In the genomic region with DNA sequence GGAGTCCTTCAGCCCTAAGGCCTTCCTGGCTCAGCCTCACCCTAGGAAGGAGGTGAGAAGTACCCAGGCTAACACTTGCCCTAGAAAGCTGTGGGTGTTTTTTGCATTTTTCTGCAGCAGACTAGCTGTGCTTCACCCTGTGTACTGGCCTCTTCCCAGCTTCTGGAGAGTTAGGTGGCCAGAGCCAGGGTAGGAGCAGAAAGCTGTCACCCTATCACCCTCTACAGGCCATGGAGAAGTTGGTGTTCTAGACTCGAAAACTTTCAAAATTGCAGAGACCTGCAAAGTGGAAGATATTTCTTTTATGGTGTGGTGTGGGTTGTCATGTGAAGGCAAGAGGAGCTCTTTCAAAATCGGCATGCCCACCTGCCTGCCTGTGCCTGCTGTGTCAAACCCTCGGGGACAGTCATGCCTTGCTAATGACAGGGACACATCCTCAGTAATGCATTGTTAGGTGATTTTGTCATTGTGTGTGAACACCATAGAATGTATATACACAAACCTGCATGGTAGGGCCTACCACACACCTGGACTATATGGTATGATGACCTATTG, we compare ENCODE assay signal across 17 cellular contexts. TPM values are rescaled to one million over a fixed set of nuclear protein-coding genes. Genes with fewer than 3 reads are reported as not detected.
DNase-seq lines count a peak whose midpoint lies in the region; ATAC-seq, FAIRE-seq and TF ChIP-seq lines count a peak whose summit lies in the region.
"Had no signal": no experiment of that assay in that cellular context is flagged by ENCODE, and none has a peak within 500 bp of the region (broad histone marks: within the 10 kb centered on the region; RNA-seq: fewer than 3 reads in every experiment).

No MANE protein-coding gene starts in this region.

- H3K4me3 Mint-ChIP-seq in stimulated activated naive CD8-positive, alpha-beta T cell treated with anti-CD3 and anti-CD28 coated beads, Interleukin-15, amount 100 ng/mL, for 72 hours = no peak overlapping the region
- H3K4me3 Mint-ChIP-seq: natural killer cell treated with Interleukin-12 subunit alpha and Interleukin-12 subunit beta and Interleukin-15 and Interleukin-18, amount 100 ng/mL, for 72 hours; T-helper 17 cell had no signal

- no peaks in the 10 kb centered on the region for H3K27me3 Mint-ChIP-seq in stimulated activated naive CD8-positive, alpha-beta T cell treated with anti-CD3 and anti-CD28 coated beads, Interleukin-15, amount 100 ng/mL, for 72 hours
- H3K27me3 Mint-ChIP-seq: natural killer cell treated with Interleukin-12 subunit alpha and Interleukin-12 subunit beta and Interleukin-15 and Interleukin-18, amount 100 ng/mL, for 72 hours; T-helper 17 cell had no signal

- H3F3A ChIP-seq in PC-9 (ENCODE audit: insufficient read depth, low read depth) = no peaks in the 10 kb centered on the region

- no peaks in the 10 kb centered on the region for H3K27me3 ChIP-seq in PC-9 (ENCODE audit: insufficient read depth, low read depth)

- no peaks in the 10 kb centered on the region for H3K4me1 ChIP-seq in PC-9 (replicated peaks; ENCODE audit: insufficient read depth)
- H3K4me1 ChIP-seq: lower lobe of right lung had no signal

- H3K27ac ChIP-seq in PC-9 = no peak overlapping the region
- H3K27ac ChIP-seq: lower lobe of right lung had no signal

- BruUV-seq in PC-9 (replicated peaks; lab: Mats Ljungman, UMichigan) = no TSS peak

- H3K27ac Mint-ChIP-seq in stimulated activated naive CD8-positive, alpha-beta T cell treated with anti-CD3 and anti-CD28 coated beads, Interleukin-15, amount 100 ng/mL, for 72 hours = peak overlapping the region in 1 of 2 donors; percentile 19
- H3K27ac Mint-ChIP-seq: natural killer cell treated with Interleukin-12 subunit alpha and Interleukin-12 subunit beta and Interleukin-15 and Interleukin-18, amount 100 ng/mL, for 72 hours; T-helper 17 cell had no signal

- no peaks in the 10 kb centered on the region for H3K9me3 ChIP-seq in PC-9 (ENCODE audit: insufficient read depth, low read depth)
- H3K9me3 ChIP-seq: lower lobe of right lung had no signal

- H3K9me3 Mint-ChIP-seq in stimulated activated naive CD8-positive, alpha-beta T cell treated with anti-CD3 and anti-CD28 coated beads, Interleukin-15, amount 100 ng/mL, for 72 hours = no peaks in the 10 kb centered on the region
- H3K9me3 Mint-ChIP-seq: natural killer cell treated with Interleukin-12 subunit alpha and Interleukin-12 subunit beta and Interleukin-15 and Interleukin-18, amount 100 ng/mL, for 72 hours had no signal

- no peak for TF ChIP-seq POLR2A in H54 (IDR thresholded peaks at IDR 0.05; ENCODE audit: low read depth, low read length)

- no peaks in the 10 kb centered on the region for H3K9me2 ChIP-seq in PC-9 (ENCODE audit: insufficient read depth)

- no peak overlapping the region for H3K4me3 ChIP-seq in PC-9
- H3K4me3 ChIP-seq: lower lobe of right lung had no signal

- POLR2A ChIA-PET in PC-9 (lab: Charles Lee; ENCODE audit: unreplicated experiment) = no interaction called here

- H3K79me2 ChIP-seq in PC-9 (ENCODE audit: low read depth) = no peaks in the 10 kb centered on the region

- intact Hi-C loops in PC-9 (cut with micrococcal nuclease; ENCODE audit: unreplicated experiment) = no loop called here

- H3K36me3 ChIP-seq in PC-9 (ENCODE audit: low read depth) = no peaks in the 10 kb centered on the region

- H3K4me1 Mint-ChIP-seq in stimulated activated naive CD8-positive, alpha-beta T cell treated with anti-CD3 and anti-CD28 coated beads, Interleukin-15, amount 100 ng/mL, for 72 hours = no peaks in the 10 kb centered on the region

- CTCF ChIA-PET in PC-9 (lab: Charles Lee) = no interaction called here

- H2AFZ ChIP-seq in PC-9 = no peak overlapping the region

- peak; percentile 24; the same call in 1 of the 2 replicates for TF ChIP-seq CTCF in PC-9 (conservative IDR thresholded peaks at IDR 0.05)

- peak; percentile 28 for ATAC-seq in stimulated activated naive CD8-positive, alpha-beta T cell treated with anti-CD3 and anti-CD28 coated beads, Interleukin-15, Interleukin-2, amounts not matched to agents 100 U/mL and 50 U/mL, for 24 hours
- no peak for ATAC-seq in stimulated activated naive CD8-positive, alpha-beta T cell treated with anti-CD3 and anti-CD28 coated beads, Interleukin-15, amount 100 ng/mL, for 72 hours
- ATAC-seq in left lobe of liver = peak; percentile 26
- ATAC-seq: lower lobe of right lung; natural killer cell treated with Interleukin-12 subunit alpha and Interleukin-12 subunit beta and Interleukin-15 and Interleukin-18, amount 100 ng/mL, for 72 hours; T-helper 17 cell had no signal

- H3K4me2 ChIP-seq in PC-9 = no peak overlapping the region

- H4K20me1 ChIP-seq in PC-9 (ENCODE audit: insufficient read depth) = no peaks in the 10 kb centered on the region

- DNase-seq in stimulated activated naive CD8-positive, alpha-beta T cell treated with anti-CD3 and anti-CD28 coated beads, Interleukin-15, Interleukin-2, amounts not matched to agents 100 U/mL and 50 U/mL, for 24 hours = no peak
- DNase-seq in stimulated activated naive CD8-positive, alpha-beta T cell treated with anti-CD3 and anti-CD28 coated beads, Interleukin-15, amount 100 ng/mL, for 72 hours = no peak
- peak in 1 of 2 experiments; percentile 40 for DNase-seq in PC-9
- DNase-seq in left lobe of liver (ENCODE audit: low spot score) = no peak
- DNase-seq in GM19239 (ENCODE audit: insufficient read length, low spot score) = no peak
- DNase-seq in NCI-H446 (lab: John Stamatoyannopoulos, UW) = no peak
- no peak for DNase-seq in NCI-H1105 treated with DMSO at 0.1 percent for 48 hours (lab: John Stamatoyannopoulos, UW)
- no peak for DNase-seq in H54 (ENCODE audit: insufficient read length, low spot score)
- DNase-seq: activated gamma-delta T cell treated with Interleukin-2 at 50 U/mL for 16 hours; lower lobe of right lung; NCI-H1048; NK-92 treated with Interleukin-12 subunit alpha and Interleukin-12 subunit beta, amount 100 ng/mL, for 24 hours; SHP77; stimulated activated naive CD4-positive, alpha-beta T cell; T-helper 17 cell had no signal

- FAIRE-seq in GM19239 (lab: Jason Lieb, UNC) = no peak
- no peak for FAIRE-seq in H54 (lab: Jason Lieb, UNC)
- FAIRE-seq: G401.6 had no signal

RNA-seq across cellular contexts. Expression of gene EHD3, which starts 29.8 kb away (rescaled TPM):
- total RNA-seq in PC-9 (2021) (1.8 and 1.9 TPM in 2 replicates), left lobe of liver (10.6 TPM)

RNA-seq across cellular contexts. Expression of gene CAPN14, which starts 46.4 kb away (rescaled TPM):
- total RNA-seq in PC-9 (2021) (0.35 TPM in 2 replicates), left lobe of liver (not detected)
